In genomic region chr3:141764946-141765345, GRCh38 we compare ENCODE assay signal across 18 cellular contexts. TPM values are rescaled to one million over a fixed set of nuclear protein-coding genes. Genes with fewer than 3 reads are reported as not detected.
DNase-seq lines count a peak whose midpoint lies in the region; TF ChIP-seq lines count a peak whose summit lies in the region.
"Had no signal": no experiment of that assay in that cellular context is flagged by ENCODE, and none has a peak within 500 bp of the region (broad histone marks: within the 10 kb centered on the region; RNA-seq: fewer than 3 reads in every experiment).

No MANE protein-coding gene starts in this region.

- H3K4me3 ChIP-seq in choroid plexus epithelial cell (ENCODE audit: low read depth, low read length) (no peak overlapping the region), neutrophil (ENCODE audit: low read depth in 1 of 2, low read length in 1 of 2) (no peak overlapping the region)

- no peaks in the 10 kb centered on the region for H3K9me3 ChIP-seq in neutrophil
- H3K9me3 ChIP-seq: SK-N-SH had no signal

- TF ChIP-seq CTCF in choroid plexus epithelial cell (conservative IDR thresholded peaks at IDR 0.05; ENCODE audit: low read depth, low read length), result no peak
- no peak for TF ChIP-seq CTCF in neutrophil (IDR thresholded peaks at IDR 0.05)

- H3K27ac ChIP-seq in neutrophil, result peak overlapping the region; percentile 33

- no peaks in the 10 kb centered on the region for H3K36me3 ChIP-seq in neutrophil

- no peaks in the 10 kb centered on the region for H3K27me3 ChIP-seq in neutrophil

- DNase-seq in D341Med (ENCODE audit: low spot score) (peak; percentile 10), NOMO-1 treated with DMSO at 0.1 percent for 48 hours (lab: John Stamatoyannopoulos, UW; ENCODE audit: unreplicated experiment) (peak; percentile 43), choroid plexus epithelial cell (ENCODE audit: low read depth) (peak; percentile 48), HK-2 (ENCODE audit: unreplicated experiment) (no peak), G401 (ENCODE audit: low spot score) (no peak), superior temporal gyrus (ENCODE audit: extremely low spot score) (no peak), NCI-H146 treated with DMSO at 0.1 percent for 48 hours (lab: John Stamatoyannopoulos, UW; ENCODE audit: unreplicated experiment) (no peak)
- DNase-seq: C1 segment of cervical spinal cord, DMS153, EL, H7, NCI-H1436, NCI-H2081, NCI-H82, SK-N-SH had no signal

- H3K4me1 ChIP-seq in neutrophil (ENCODE audit: control insufficient read depth in 1 of 2, insufficient read depth in 1 of 2, low read depth in 1 of 2, low read length in 1 of 2), result peaks cover 18 to 24% of the 10 kb centered on the region in 2 experiments

- in situ Hi-C loops in G401 (cut with HindIII; ENCODE audit: low sequenced_read_pairs), result no loop called here

RNA-seq across cellular contexts. Expression of gene GRK7, which starts 1.7 kb away (rescaled TPM):
- not detected in 2 replicates for total RNA-seq in G401 (2014; rRNA removed; shearing (Covaris generic))
- total RNA-seq: H7, HT-29, NCI-H460 had no signal

RNA-seq across cellular contexts. Expression of gene RNF7, which starts 26.8 kb away (rescaled TPM):
- 108 and 124 TPM in 2 replicates for total RNA-seq in G401 (2014; rRNA removed; shearing (Covaris generic))

Comparison
In these comparisons a context has a peak if more than half of its experiments do, and no peak if none do; other contexts are left out.
1. DNase-seq: peak in D341Med (single experiment), NOMO-1 treated with DMSO at 0.1 percent for 48 hours (single experiment) and choroid plexus epithelial cell (single experiment); none in HK-2 (single experiment), G401 (single experiment), superior temporal gyrus (single experiment) and NCI-H146 treated with DMSO at 0.1 percent for 48 hours (single experiment).